Comparison of ENCODE assay signal across 9 cellular contexts in the genomic region with DNA sequence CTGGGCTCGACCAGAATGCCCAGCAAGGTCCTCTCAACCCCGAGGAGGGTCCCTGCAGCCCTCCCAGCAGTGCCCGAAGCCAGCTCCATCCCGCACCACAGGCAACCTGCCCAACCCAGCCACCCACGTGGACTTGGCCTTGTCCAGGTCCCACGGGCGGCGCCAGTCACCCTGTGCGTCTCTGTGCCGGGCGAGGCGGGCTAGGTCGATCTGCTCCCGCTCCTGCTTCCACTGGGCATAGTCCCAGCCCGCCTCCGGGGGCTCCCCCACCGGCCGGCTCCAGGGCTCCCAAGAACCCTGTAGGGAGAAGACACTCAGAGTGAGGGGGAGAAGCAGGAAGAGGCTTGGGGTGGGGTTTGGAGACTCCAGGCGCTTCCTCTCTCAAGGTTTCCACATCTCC. TPM values are rescaled to one million over a fixed set of nuclear protein-coding genes. Genes with fewer than 3 reads are reported as not detected.
DNase-seq lines count a peak whose midpoint lies in the region; ATAC-seq and TF ChIP-seq lines count a peak whose summit lies in the region.
"Had no signal": no experiment of that assay in that cellular context is flagged by ENCODE, and none has a peak within 500 bp of the region (broad histone marks: within the 10 kb centered on the region; RNA-seq: fewer than 3 reads in every experiment).

No MANE protein-coding gene starts in this region.

- ATAC-seq in SK-N-SH treated with all-trans-retinoic acid at 6 μM for 48 hours (no peak), GM18909 (IDR thresholded peaks at IDR 0.05; ENCODE audit: poor library complexity, unreplicated experiment) (no peak), GM21515 (IDR thresholded peaks at IDR 0.05; ENCODE audit: unreplicated experiment) (no peak)

- H3K4me3 ChIP-seq in SK-N-SH (ENCODE audit: low read depth in 2 of 2, low read length in 1 of 2), result peak overlapping the region in 1 of 2 experiments; percentile 77; a peak in 2 of 4 replicates
- peak overlapping the region; percentile 40 for H3K4me3 ChIP-seq in adipocyte (ENCODE audit: low read length)
- peak overlapping the region; percentile 63 to 93 for H3K4me3 ChIP-seq in muscle layer of colon (ENCODE audit: low read depth in 1 of 2, low read length in 2 of 2)
- H3K4me3 ChIP-seq in tibial nerve, result no peak overlapping the region

- H4K20me1 ChIP-seq in SK-N-SH (ENCODE audit: insufficient read depth), result no peaks in the 10 kb centered on the region

- peak overlapping the region; percentile 98 for H3K9ac ChIP-seq in SK-N-SH
- H3K9ac ChIP-seq in adipocyte (ENCODE audit: low read length), result peak overlapping the region; percentile 92
- H3K9ac ChIP-seq in muscle layer of colon (ENCODE audit: low read length), result peak overlapping the region; percentile 99

- H3K27ac ChIP-seq in SK-N-SH (ENCODE audit: low read depth in 2 of 2, low read length in 1 of 2) (peak overlapping the region in 1 of 2 experiments; percentile 98; a peak in 3 of 4 replicates), muscle layer of colon (ENCODE audit: low read depth, low read length) (peak overlapping the region; percentile 95), tibial nerve (peak overlapping the region; percentile 85 to 98 (median 92))
- H3K27ac ChIP-seq: 22Rv1 had no signal

- H3K79me2 ChIP-seq in SK-N-SH (ENCODE audit: insufficient read depth), result peaks cover 53% of the 10 kb centered on the region

- H3K4me2 ChIP-seq in SK-N-SH, result peak overlapping the region; percentile 94

- WGBS in SK-N-SH (ENCODE audit: low lambda C conversion rate), result 90% methylated on average over 8 of the region's 19 CpGs
- 40 to 47% methylated on average over 12 to 17 of the region's 19 CpGs for WGBS in tibial nerve, 2 donors

- CTCF ChIA-PET in SK-N-SH (lab: Yijun Ruan, JAX), result interaction anchor here (0.7 to 70.6 kb wide), 24 partner anchors 4 to 448 kb away, joined by 3 to 2194 read pairs (median 4); partner anchors contain the start of genes ANKRD63, CCDC9B, DISP2 and INAFM2

- H3K4me1 ChIP-seq in SK-N-SH (ENCODE audit: control insufficient read depth in 1 of 2, insufficient read depth in 2 of 2, low read depth in 1 of 2, low read length in 1 of 2) (peaks cover 56% of the 10 kb centered on the region in 2 experiments; a peak in 3 of 4 replicates), adipocyte (ENCODE audit: control insufficient read depth, insufficient read depth, low read length) (peaks cover 67% of the 10 kb centered on the region), muscle layer of colon (ENCODE audit: insufficient read depth, low read length) (peaks cover 85% of the 10 kb centered on the region), tibial nerve (peaks cover 0 to 97% (median 68%) of the 10 kb centered on the region in 4 donors)

- no peak for TF ChIP-seq EP300 in SK-N-SH (IDR thresholded peaks at IDR 0.05; ENCODE audit: borderline replicate concordance in 1 of 2, low read depth in 1 of 2, low read length in 1 of 2)
- TF ChIP-seq EP300 in tibial nerve (IDR thresholded peaks at IDR 0.05), result no peak

- no peak overlapping the region for H2AFZ ChIP-seq in SK-N-SH (ENCODE audit: low read depth)

- no peaks in the 10 kb centered on the region for H3K9me3 ChIP-seq in SK-N-SH
- no peaks in the 10 kb centered on the region for H3K9me3 ChIP-seq in adipocyte (ENCODE audit: control insufficient read depth, low read length)
- H3K9me3 ChIP-seq in muscle layer of colon (ENCODE audit: low read length), result no peaks in the 10 kb centered on the region
- H3K9me3 ChIP-seq in tibial nerve, result no peaks in the 10 kb centered on the region

- no peaks in the 10 kb centered on the region for H3K9me2 ChIP-seq in SK-N-SH

- peaks cover 19 to 26% of the 10 kb centered on the region in 2 experiments for H3K36me3 ChIP-seq in SK-N-SH (replicated peaks in 1 of 2; ENCODE audit: control insufficient read depth in 1 of 2, insufficient read depth in 2 of 2, low read length in 1 of 2)
- H3K36me3 ChIP-seq in adipocyte (ENCODE audit: control insufficient read depth, insufficient read depth, low read length, severe bottlenecking), result no peaks in the 10 kb centered on the region
- H3K36me3 ChIP-seq in muscle layer of colon (ENCODE audit: insufficient read depth, low read length), result peaks cover 23% of the 10 kb centered on the region
- peaks cover 0 to 26% (median 0%) of the 10 kb centered on the region in 3 donors for H3K36me3 ChIP-seq in tibial nerve

- no peak for TF ChIP-seq POLR2A in tibial nerve (IDR thresholded peaks at IDR 0.05)

- H3K27me3 ChIP-seq in SK-N-SH (ENCODE audit: insufficient read depth), result no peaks in the 10 kb centered on the region
- H3K27me3 ChIP-seq in adipocyte (replicated peaks; ENCODE audit: control insufficient read depth, insufficient read depth, low read length), result no peaks in the 10 kb centered on the region
- H3K27me3 ChIP-seq in muscle layer of colon (ENCODE audit: control insufficient read depth in 1 of 2, insufficient read depth in 2 of 2, low read length in 2 of 2), result no peaks in the 10 kb centered on the region
- no peaks in the 10 kb centered on the region for H3K27me3 ChIP-seq in tibial nerve

- no peak for TF ChIP-seq CTCF in SK-N-SH (IDR thresholded peaks at IDR 0.05)
- no peak for TF ChIP-seq CTCF in tibial nerve (IDR thresholded peaks at IDR 0.05)

- no peak for TF ChIP-seq RAD21 in SK-N-SH (IDR thresholded peaks at IDR 0.05; ENCODE audit: low read length)

- H3F3A ChIP-seq in SK-N-SH (replicated peaks; ENCODE audit: insufficient read depth), result peaks cover 27% of the 10 kb centered on the region

- POLR2A ChIA-PET in SK-N-SH (lab: Yijun Ruan, JAX), result no interaction called here

- DNase-seq in SK-N-SH (peak; percentile 40), adipocyte (ENCODE audit: low read depth) (no peak), tibial nerve (ENCODE audit: low spot score in 2 of 2) (no peak), NCI-H2081 treated with DMSO at 0.1 percent for 48 hours (lab: John Stamatoyannopoulos, UW) (no peak)

TF ChIP-seq in SK-N-SH, 30 proteins besides CTCF, POLR2A, EP300 and RAD21 (continues in another document):
- TF ChIP-seq YY1 (IDR thresholded peaks at IDR 0.05; ENCODE audit: low read depth) (no peak), SMC3 (IDR thresholded peaks at IDR 0.05; ENCODE audit: low read depth, low read length) (no peak), PBX3 (IDR thresholded peaks at IDR 0.05) (no peak), GATA2 (CRISPR knock-in tag; IDR thresholded peaks at IDR 0.05) (no peak), NRF1 (IDR thresholded peaks at IDR 0.05; ENCODE audit: low read depth, low read length) (no peak), ELF1 (IDR thresholded peaks at IDR 0.05) (no peak), TEAD4 (IDR thresholded peaks at IDR 0.05; ENCODE audit: borderline replicate concordance, insufficient read depth) (no peak)

TF ChIP-seq in SK-N-SH treated with all-trans-retinoic acid at 6 μM for 48 hours, 23 proteins besides CTCF, POLR2A, EP300 and RAD21 (continues in another document):
- TF ChIP-seq ZNF70 (CRISPR knock-in tag; IDR thresholded peaks at IDR 0.05) (no peak), TCF4 (CRISPR knock-in tag; IDR thresholded peaks at IDR 0.05; ENCODE audit: borderline replicate concordance) (no peak), ARNTL (CRISPR knock-in tag; IDR thresholded peaks at IDR 0.05; ENCODE audit: borderline replicate concordance, low read depth) (no peak), ESRRG (CRISPR knock-in tag; IDR thresholded peaks at IDR 0.05) (no peak), OSR1 (CRISPR knock-in tag; IDR thresholded peaks at IDR 0.05) (no peak), TSHZ2 (CRISPR knock-in tag; IDR thresholded peaks at IDR 0.05) (no peak), SNAI2 (CRISPR knock-in tag; IDR thresholded peaks at IDR 0.05) (no peak), TOX (CRISPR knock-in tag; IDR thresholded peaks at IDR 0.05; ENCODE audit: borderline replicate concordance) (no peak), ZC3H10 (CRISPR knock-in tag; IDR thresholded peaks at IDR 0.05) (no peak)

RNA-seq across cellular contexts. Expression of gene CCDC9B, which starts 3.1 kb away (rescaled TPM):
- 13.7 and 14.2 TPM in 2 replicates for polyA plus RNA-seq in SK-N-SH (2012; rRNA removed)
- 10.4 and 12.0 TPM in 2 replicates for polyA plus RNA-seq in SK-N-SH (2012; cell fraction: cytosol; rRNA removed)
- 82.8 and 92.4 TPM in 2 replicates for polyA plus RNA-seq in SK-N-SH (2012; cell fraction: nucleus; rRNA removed)
- total RNA-seq in tibial nerve, result 10 to 100 TPM; 19.3 to 22.8 (median 21.2) TPM

RNA-seq across cellular contexts. Expression of gene PHGR1, which starts 13.2 kb away (rescaled TPM):
- not detected in 2 replicates for polyA plus RNA-seq in SK-N-SH (2012; rRNA removed)
- polyA plus RNA-seq in SK-N-SH (2012; cell fraction: cytosol; rRNA removed), result not detected in 2 replicates
- polyA plus RNA-seq in SK-N-SH (2012; cell fraction: nucleus; rRNA removed), result not detected in 2 replicates
- total RNA-seq in tibial nerve, result not detected

RNA-seq across cellular contexts. Expression of gene INAFM2, which starts 14.1 kb away (rescaled TPM):
- 7.8 and 9.8 TPM in 2 replicates for polyA plus RNA-seq in SK-N-SH (2012; rRNA removed)
- 10.2 and 10.7 TPM in 2 replicates for polyA plus RNA-seq in SK-N-SH (2012; cell fraction: cytosol; rRNA removed)
- 8.0 and 11.1 TPM in 2 replicates for polyA plus RNA-seq in SK-N-SH (2012; cell fraction: nucleus; rRNA removed)
- total RNA-seq in tibial nerve, result 10 to 100 TPM; 13.8 to 25.9 (median 20.5) TPM

RNA-seq across cellular contexts. Expression of gene DISP2, which starts 20.4 kb away (rescaled TPM):
- polyA plus RNA-seq in SK-N-SH (2012; rRNA removed), result 0.08 and 0.12 TPM in 2 replicates
- polyA plus RNA-seq in SK-N-SH (2012; cell fraction: cytosol; rRNA removed), result 0.09 and 0.26 TPM in 2 replicates
- 0.14 and 0.33 TPM in 2 replicates for polyA plus RNA-seq in SK-N-SH (2012; cell fraction: nucleus; rRNA removed)
- under 1 TPM; under 0.01 to 0.22 (median 0.10) TPM for total RNA-seq in tibial nerve

RNA-seq across cellular contexts. Expression of gene PLCB2, which starts 29.9 kb away (rescaled TPM):
- 0.15 TPM in 2 replicates for polyA plus RNA-seq in SK-N-SH (2012; rRNA removed)
- polyA plus RNA-seq in SK-N-SH (2012; cell fraction: cytosol; rRNA removed), result 0.10 and 0.12 TPM in 2 replicates
- polyA plus RNA-seq in SK-N-SH (2012; cell fraction: nucleus; rRNA removed), result 0.44 and 0.59 TPM in 2 replicates
- total RNA-seq in tibial nerve, result 10 to 100 TPM; 14.9 to 42.3 (median 17.0) TPM

Comparison
In these comparisons a context has a peak if more than half of its experiments do, and no peak if none do; other contexts are left out.
1. H3K4me3 ChIP-seq: peak in adipocyte (single experiment) and muscle layer of colon (2 of 2); none in tibial nerve (0 of 4).
2. Peak in every context shown above with its lines, with median percentiles within 50 percentile points of each other: H3K9ac ChIP-seq.